In genomic region chr20:18496740-18497592, GRCh38 we compare ENCODE assay signal across 8 cellular contexts. TPM values are rescaled to one million over a fixed set of nuclear protein-coding genes. Genes with fewer than 3 reads are reported as not detected.
A peak's percentile ranks its signal among the peaks of the same experiment; 100 is the strongest.
DNase-seq lines count a peak whose midpoint lies in the region; ATAC-seq and TF ChIP-seq lines count a peak whose summit lies in the region.

Gene RBBP9 (minus strand): TSS chr20:18497225. CDS start chr20:18497167, 58 bp downstream.

- no peaks in the 10 kb centered on the region for H3K9me3 ChIP-seq in adrenal gland (replicated peaks in 1 of 3)
- H3K9me3 ChIP-seq in upper lobe of left lung, result no peaks in the 10 kb centered on the region

- WGBS in adrenal gland, 4 donors, result 4 to 5% (median 4%) methylated on average over 18 to 31 of the region's 31 CpGs
- WGBS in upper lobe of left lung, 2 donors, result 3 to 5% methylated on average over 19 to 30 of the region's 31 CpGs

- peak; percentile 86 for DNase-seq in NCI-H1105 (lab: John Stamatoyannopoulos, UW)
- peak; percentile 39 to 79 (median 60) for DNase-seq in T-helper 1 cell
- peak; percentile 85 to 91 (median 88) for DNase-seq in adrenal gland
- DNase-seq in left cardiac atrium, result peak; percentile 91
- peak; percentile 95 for DNase-seq in posterior vena cava (ENCODE audit: low spot score)
- DNase-seq in upper lobe of left lung, result peak; percentile 91 to 95

- no peak for TF ChIP-seq EP300 in upper lobe of left lung (IDR thresholded peaks at IDR 0.05)

- H3K27ac ChIP-seq in adrenal gland (peak within 1 kb of the TSS in 3 of 5 donors; percentile 21 to 57 (median 46)), upper lobe of left lung (peak within 1 kb of the TSS; percentile 51 to 80 (median 74))

- intact Hi-C loops in adrenal gland (cut with DNase I) (no loop called here), left cardiac atrium (cut with DNase I) (no loop called here), posterior vena cava (cut with DNase I) (no loop called here)

- ATAC-seq in HG02642 (IDR thresholded peaks at IDR 0.05; ENCODE audit: poor library complexity, unreplicated experiment), result peak; percentile 99
- ATAC-seq in left cardiac atrium, result peak; percentile 100
- peak; percentile 98 to 100 for ATAC-seq in upper lobe of left lung (ENCODE audit: low FRiP score in 2 of 2)

- H3K27me3 ChIP-seq in adrenal gland (no peaks in the 10 kb centered on the region), upper lobe of left lung (no peaks in the 10 kb centered on the region)

- H3K4me1 ChIP-seq in adrenal gland (replicated peaks in 1 of 2) (peaks cover 9 to 10% of the 10 kb centered on the region in 2 donors), upper lobe of left lung (peaks cover 9 to 20% (median 12%) of the 10 kb centered on the region in 4 donors)

- no peaks in the 10 kb centered on the region for H3K36me3 ChIP-seq in adrenal gland (replicated peaks in 1 of 2)
- H3K36me3 ChIP-seq in upper lobe of left lung, result peaks cover 0 to 7% (median 0%) of the 10 kb centered on the region in 4 donors

- H3K4me3 ChIP-seq in GM12875 (ENCODE audit: low read depth, low read length) (peak within 1 kb of the TSS; percentile 68), adrenal gland (peak within 1 kb of the TSS in 3 of 4 donors; percentile 70 to 92 (median 91)), upper lobe of left lung (peak within 1 kb of the TSS; percentile 67 to 89 (median 76))

- TF ChIP-seq POLR2A in adrenal gland (IDR thresholded peaks at IDR 0.05) (peak in 1 of 2 donors; percentile 43), upper lobe of left lung (IDR thresholded peaks at IDR 0.05) (peak in 1 of 4 donors; percentile 64)

- TF ChIP-seq CTCF in GM12875 (IDR thresholded peaks at IDR 0.05; ENCODE audit: borderline replicate concordance, insufficient read depth, low read depth, low read length) (no peak), adrenal gland (IDR thresholded peaks at IDR 0.05) (no peak), upper lobe of left lung (IDR thresholded peaks at IDR 0.05) (no peak)

RNA-seq across cellular contexts. Expression of gene RBBP9, which starts in this region (rescaled TPM):
- 10 to 100 TPM; 22.8 to 45.7 (median 27.0) TPM for total RNA-seq in adrenal gland
- 10 to 100 TPM in 1 of 3 donors, 1 to 10 TPM in 2; 5.3 to 46.3 (median 5.6) TPM for polyA plus RNA-seq in adrenal gland
- total RNA-seq in left cardiac atrium, result 1 to 10 TPM; 5.1 to 8.9 TPM
- total RNA-seq in posterior vena cava, result 10 to 100 TPM; 15.0 to 17.3 TPM
- total RNA-seq in upper lobe of left lung, result 10 to 100 TPM in 4 of 6 donors, 1 to 10 TPM in 2; 6.9 to 32.0 (median 15.0) TPM

Comparison
In these comparisons a context has a peak if more than half of its experiments do, and no peak if none do; other contexts are left out.
1. Peak in every context shown above with its lines: DNase-seq, ATAC-seq, H3K4me3 ChIP-seq and H3K27ac ChIP-seq.